Comparison of ENCODE assay signal across 8 cellular contexts in the genomic region with DNA sequence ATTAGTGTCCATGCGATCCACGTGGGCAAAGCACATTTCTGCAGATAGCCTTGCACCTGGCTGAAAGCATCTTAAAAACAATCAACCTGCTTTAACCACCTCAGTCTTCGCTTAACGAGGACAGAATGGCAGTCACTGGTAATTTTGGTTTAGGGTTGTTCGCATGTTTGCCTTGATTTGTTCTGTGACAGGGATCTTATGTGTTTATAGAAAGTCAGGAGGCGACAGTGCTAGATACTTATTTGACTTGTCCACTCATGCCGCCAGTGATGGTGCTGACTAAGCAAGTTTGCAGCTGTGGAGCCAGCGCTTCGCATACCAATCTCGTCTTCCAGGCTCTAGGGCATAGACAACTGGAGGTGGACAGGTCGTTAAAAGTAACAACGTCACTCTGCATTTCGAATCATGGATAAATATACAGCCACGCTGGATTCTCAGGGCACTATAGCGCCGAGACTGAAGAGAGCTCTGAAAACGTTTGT. TPM values are rescaled to one million over a fixed set of nuclear protein-coding genes. Genes with fewer than 3 reads are reported as not detected.
DNase-seq lines count a peak whose midpoint lies in the region; ATAC-seq and TF ChIP-seq lines count a peak whose summit lies in the region.

No MANE protein-coding gene starts in this region.

- peaks cover 5% of the 10 kb centered on the region for H3F3A ChIP-seq in SK-N-SH (replicated peaks; ENCODE audit: insufficient read depth)

- 8% methylated on average over 17 of the region's 17 CpGs for WGBS in SK-N-SH (ENCODE audit: low lambda C conversion rate)

- H3K9me3 ChIP-seq in SK-N-SH: no peaks in the 10 kb centered on the region

- peak overlapping the region; percentile 26 for H3K27ac Mint-ChIP-seq in activated naive CD4-positive, alpha-beta T cell treated with anti-CD3 and anti-CD28 coated beads, Interleukin-2, amount 50 U/mL, for 24 hours

- no peak for TF ChIP-seq RAD21 in SK-N-SH (IDR thresholded peaks at IDR 0.05; ENCODE audit: low read length)

- CTCF ChIA-PET in SK-N-SH (lab: Yijun Ruan, JAX): interaction anchor here (0.6 to 2.8 kb wide), 10 partner anchors 8 to 293 kb away, joined by 3 to 15 read pairs (median 4); a partner anchor contains a TSS

- no peaks in the 10 kb centered on the region for H3K27me3 ChIP-seq in SK-N-SH (ENCODE audit: insufficient read depth)

- no peaks in the 10 kb centered on the region for H3K9me2 ChIP-seq in SK-N-SH

- no peaks in the 10 kb centered on the region for H3K9me3 Mint-ChIP-seq in activated naive CD4-positive, alpha-beta T cell treated with anti-CD3 and anti-CD28 coated beads, Interleukin-2, amount 50 U/mL, for 24 hours

- H3K4me1 Mint-ChIP-seq in activated naive CD4-positive, alpha-beta T cell treated with anti-CD3 and anti-CD28 coated beads, Interleukin-2, amount 50 U/mL, for 24 hours: peaks cover 35% of the 10 kb centered on the region

- no peak overlapping the region for H3K27ac ChIP-seq in SK-N-SH (ENCODE audit: low read depth in 2 of 2, low read length in 1 of 2)

- H3K27me3 Mint-ChIP-seq in activated naive CD4-positive, alpha-beta T cell treated with anti-CD3 and anti-CD28 coated beads, Interleukin-2, amount 50 U/mL, for 24 hours: no peaks in the 10 kb centered on the region

- peak overlapping the region; percentile 94 for H3K4me2 ChIP-seq in SK-N-SH

- H4K20me1 ChIP-seq in SK-N-SH (ENCODE audit: insufficient read depth): no peaks in the 10 kb centered on the region

- intact Hi-C loops in posterior cingulate gyrus (cut with DNase I): no loop called here

- peak overlapping the region; percentile 95 to 99 for H3K4me3 ChIP-seq in SK-N-SH (ENCODE audit: low read depth in 2 of 2, low read length in 1 of 2)
- H3K4me3 ChIP-seq in foreskin fibroblast (ENCODE audit: low read depth in 1 of 2, low read length in 2 of 2): peak overlapping the region; percentile 91 to 98

- DNase-seq in activated naive CD4-positive, alpha-beta T cell treated with Interleukin-2 at 50 U/mL for 16 hours: no peak
- DNase-seq in SK-N-SH (peak; percentile 42), foreskin fibroblast (peak; percentile 36 to 65), posterior cingulate gyrus (peak in 8 of 10 donors; percentile 31 to 86 (median 46)), DMS153 treated with DMSO at 0.1 percent for 48 hours (lab: John Stamatoyannopoulos, UW; ENCODE audit: unreplicated experiment) (no peak)

- TF ChIP-seq CTCF in SK-N-SH (IDR thresholded peaks at IDR 0.05): no peak
- TF ChIP-seq CTCF in foreskin fibroblast (IDR thresholded peaks at IDR 0.05; ENCODE audit: low read depth, low read length): no peak

- ATAC-seq in HG03045 (IDR thresholded peaks at IDR 0.05; ENCODE audit: unreplicated experiment) (no peak), HG03571 (IDR thresholded peaks at IDR 0.05; ENCODE audit: unreplicated experiment) (no peak)

- peaks cover 0 to 24% of the 10 kb centered on the region in 2 experiments; a peak in 2 of 4 replicates for H3K4me1 ChIP-seq in SK-N-SH (ENCODE audit: control insufficient read depth in 1 of 2, insufficient read depth in 2 of 2, low read depth in 1 of 2, low read length in 1 of 2)

- peaks cover 0 to 15% of the 10 kb centered on the region in 2 experiments for H3K36me3 ChIP-seq in SK-N-SH (replicated peaks in 1 of 2; ENCODE audit: control insufficient read depth in 1 of 2, insufficient read depth in 2 of 2, low read length in 1 of 2)

- H3K9ac ChIP-seq in SK-N-SH: no peak overlapping the region; the same call in 1 of the 2 replicates

- H3K36me3 Mint-ChIP-seq in activated naive CD4-positive, alpha-beta T cell treated with anti-CD3 and anti-CD28 coated beads, Interleukin-2, amount 50 U/mL, for 24 hours: peaks cover 1% of the 10 kb centered on the region

- TF ChIP-seq EP300 in SK-N-SH (IDR thresholded peaks at IDR 0.05; ENCODE audit: borderline replicate concordance in 1 of 2, low read depth in 1 of 2, low read length in 1 of 2): no peak

- POLR2A ChIA-PET in SK-N-SH (lab: Yijun Ruan, JAX): interaction anchor here (0.6 to 2.4 kb wide), 5 partner anchors 10 to 1091 kb away, joined by 3 to 22 read pairs (median 5); a partner anchor contains a TSS

- peak overlapping the region; percentile 99 for H3K4me3 Mint-ChIP-seq in activated naive CD4-positive, alpha-beta T cell treated with anti-CD3 and anti-CD28 coated beads, Interleukin-2, amount 50 U/mL, for 24 hours

- peak overlapping the region; percentile 94 for H2AFZ ChIP-seq in SK-N-SH (ENCODE audit: low read depth)

- peaks cover 13% of the 10 kb centered on the region for H3K79me2 ChIP-seq in SK-N-SH (ENCODE audit: insufficient read depth)

TF ChIP-seq in SK-N-SH, 30 proteins besides CTCF, POLR2A, EP300 and RAD21:
- TF ChIP-seq MXI1 (IDR thresholded peaks at IDR 0.05; ENCODE audit: low read depth, low read length): peak; percentile 98
- TF ChIP-seq GATA2 (CRISPR knock-in tag; IDR thresholded peaks at IDR 0.05): no peak; the same call in 1 of the 2 replicates

RNA-seq across cellular contexts. Expression of a gene that starts 1.2 kb away (rescaled TPM):
- 31.1 and 36.5 TPM in 2 replicates for polyA plus RNA-seq in SK-N-SH (2012; rRNA removed)
- 42.5 and 50.4 TPM in 2 replicates for polyA plus RNA-seq in SK-N-SH (2012; cell fraction: cytosol; rRNA removed)
- 36.0 and 51.1 TPM in 2 replicates for polyA plus RNA-seq in SK-N-SH (2012; cell fraction: nucleus; rRNA removed)

Comparison
In these comparisons a context has a peak if more than half of its experiments do, and no peak if none do; other contexts are left out.
1. DNase-seq: peak in SK-N-SH (single experiment), foreskin fibroblast (2 of 2) and posterior cingulate gyrus (8 of 10); none in activated naive CD4-positive, alpha-beta T cell treated with Interleukin-2 at 50 U/mL for 16 hours (single experiment) and DMS153 treated with DMSO at 0.1 percent for 48 hours (single experiment).